ENCODE assay signal across 17 cellular contexts in the genomic region with DNA sequence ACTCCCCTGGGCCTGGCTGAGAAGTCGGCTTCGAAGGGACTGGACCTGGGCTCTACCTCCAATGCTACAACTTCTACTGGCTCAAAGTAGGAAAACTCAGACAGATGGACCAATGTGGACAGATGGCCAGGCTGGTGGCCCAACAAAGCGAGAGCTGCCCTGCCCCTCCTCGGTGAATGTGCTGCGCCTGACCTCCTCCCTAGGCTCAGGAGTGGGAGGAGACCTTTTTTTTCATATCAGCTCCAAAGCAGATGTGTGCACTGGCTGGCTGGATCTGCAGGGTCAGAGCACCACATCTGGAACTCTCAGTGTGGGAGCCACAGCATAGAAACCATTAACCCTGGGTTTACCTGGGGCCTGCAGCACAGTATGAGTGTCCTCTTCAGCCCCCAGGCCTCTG. TPM values are rescaled to one million over a fixed set of nuclear protein-coding genes. Genes with fewer than 3 reads are reported as not detected.
A peak's percentile ranks its signal among the peaks of the same experiment; 100 is the strongest.
DNase-seq lines count a peak whose midpoint lies in the region; ATAC-seq, FAIRE-seq and TF ChIP-seq lines count a peak whose summit lies in the region.
"Had no signal": no experiment of that assay in that cellular context is flagged by ENCODE, and none has a peak within 500 bp of the region (broad histone marks: within the 10 kb centered on the region; RNA-seq: fewer than 3 reads in every experiment).

No MANE protein-coding gene starts in this region.

- no peak for ATAC-seq in HG03565 (IDR thresholded peaks at IDR 0.05; ENCODE audit: unreplicated experiment)

- no peak overlapping the region for H3K4me3 Mint-ChIP-seq in dendritic cell treated with granulocyte-macrophage colony-stimulating factor and Interleukin-4, amounts not matched to agents 40 ng/mL and 50 ng/mL, for 4 days
- H3K4me3 Mint-ChIP-seq: activated naive CD8-positive, alpha-beta T cell treated with anti-CD3 and anti-CD28 coated beads, Interleukin-2, amount 10 ng/mL, durations not matched to agents 7 days and 5 days had no signal

- DNase-seq in Peyer's patch (peak in 1 of 3 donors; percentile 67), mesenchymal stem cell (no peak), stomach (no peak), NCI-H1417 (lab: John Stamatoyannopoulos, UW) (no peak), RCC 7860 (ENCODE audit: low spot score) (no peak), COLO829 (ENCODE audit: low spot score) (no peak)
- DNase-seq: activated naive CD8-positive, alpha-beta T cell treated with anti-CD3 and anti-CD28 coated beads, Interleukin-2, amount 10 ng/mL, durations not matched to agents 7 days and 5 days; BE2C; cortex of kidney; islet precursor cell; NCI-H2081 treated with DMSO at 0.1 percent for 48 hours; NK-92 treated with Interleukin-12 subunit alpha and Interleukin-12 subunit beta, amount 100 ng/mL, for 24 hours; SJCRH30 had no signal

- H3K4me1 ChIP-seq in Peyer's patch (peaks cover 3 to 95% (median 37%) of the 10 kb centered on the region in 4 donors), mesenchymal stem cell (ENCODE audit: control insufficient read depth, insufficient read depth, low read depth, low read length) (peaks cover 44% of the 10 kb centered on the region), stomach (peaks cover 76 to 97% (median 85%) of the 10 kb centered on the region in 4 donors)
- H3K4me1 ChIP-seq: BE2C, SJCRH30 had no signal

- H3K27me3 Mint-ChIP-seq in dendritic cell treated with granulocyte-macrophage colony-stimulating factor and Interleukin-4, amounts not matched to agents 40 ng/mL and 50 ng/mL, for 4 days = no peaks in the 10 kb centered on the region
- H3K27me3 Mint-ChIP-seq: activated naive CD8-positive, alpha-beta T cell treated with anti-CD3 and anti-CD28 coated beads, Interleukin-2, amount 10 ng/mL, durations not matched to agents 7 days and 5 days had no signal

- H3K14ac ChIP-seq in mesenchymal stem cell (ENCODE audit: low read length in 2 of 2) = no peak overlapping the region

- H3K23ac ChIP-seq in mesenchymal stem cell (ENCODE audit: low read length in 2 of 2) = no peak overlapping the region

- no peaks in the 10 kb centered on the region for H3K9me3 Mint-ChIP-seq in dendritic cell treated with granulocyte-macrophage colony-stimulating factor and Interleukin-4, amounts not matched to agents 40 ng/mL and 50 ng/mL, for 4 days
- H3K9me3 Mint-ChIP-seq: activated naive CD8-positive, alpha-beta T cell treated with anti-CD3 and anti-CD28 coated beads, Interleukin-2, amount 10 ng/mL, durations not matched to agents 7 days and 5 days had no signal

- H3K4me3 ChIP-seq in Peyer's patch (no peak overlapping the region), mesenchymal stem cell (ENCODE audit: insufficient read depth in 1 of 2, low read depth in 1 of 2, low read length in 2 of 2) (no peak overlapping the region), stomach (no peak overlapping the region)
- H3K4me3 ChIP-seq: SJCRH30 had no signal

- H3K27ac Mint-ChIP-seq in dendritic cell treated with granulocyte-macrophage colony-stimulating factor and Interleukin-4, amounts not matched to agents 40 ng/mL and 50 ng/mL, for 4 days = peak overlapping the region; percentile 60
- H3K27ac Mint-ChIP-seq: activated naive CD8-positive, alpha-beta T cell treated with anti-CD3 and anti-CD28 coated beads, Interleukin-2, amount 10 ng/mL, durations not matched to agents 7 days and 5 days had no signal

- H3K79me1 ChIP-seq in mesenchymal stem cell (replicated peaks; ENCODE audit: low read length, poor library complexity, severe bottlenecking) = peaks cover 61% of the 10 kb centered on the region

- H3K9me3 ChIP-seq in Peyer's patch (no peaks in the 10 kb centered on the region), mesenchymal stem cell (ENCODE audit: control insufficient read depth, low read length) (no peaks in the 10 kb centered on the region), stomach (no peaks in the 10 kb centered on the region)
- H3K9me3 ChIP-seq: BE2C, SJCRH30 had no signal

- WGBS in mesenchymal stem cell = 96% methylated on average over 5 of the region's 5 CpGs
- 60 to 79% (median 68%) methylated on average over 5 of the region's 5 CpGs for WGBS in stomach, 5 donors

- H2BK120ac ChIP-seq in mesenchymal stem cell (ENCODE audit: low read depth, low read length) = no peak overlapping the region

- no peak overlapping the region for H3K4me2 ChIP-seq in mesenchymal stem cell (ENCODE audit: low read length, poor library complexity, severe bottlenecking)

- intact Hi-C loops in dendritic cell treated with granulocyte-macrophage colony-stimulating factor and Interleukin-4, amounts not matched to agents 40 ng/mL and 50 ng/mL, for 4 days (cut with micrococcal nuclease) = no loop called here
- intact Hi-C loops in stomach (cut with DNase I; ENCODE audit: low total_unique reads) = no loop called here

- peaks cover 84% of the 10 kb centered on the region for H3K36me3 Mint-ChIP-seq in dendritic cell treated with granulocyte-macrophage colony-stimulating factor and Interleukin-4, amounts not matched to agents 40 ng/mL and 50 ng/mL, for 4 days (ENCODE audit: low read depth)
- H3K36me3 Mint-ChIP-seq: activated naive CD8-positive, alpha-beta T cell treated with anti-CD3 and anti-CD28 coated beads, Interleukin-2, amount 10 ng/mL, durations not matched to agents 7 days and 5 days had no signal

- H2BK5ac ChIP-seq in mesenchymal stem cell (ENCODE audit: low read depth, low read length, poor library complexity, severe bottlenecking) = no peak overlapping the region

- no peak overlapping the region for H3K4ac ChIP-seq in mesenchymal stem cell (ENCODE audit: low read depth in 1 of 2, low read length in 2 of 2)

- H2AFZ ChIP-seq in mesenchymal stem cell (ENCODE audit: low read depth, low read length) = no peak overlapping the region

- peak overlapping the region; percentile 4 for H2BK15ac ChIP-seq in mesenchymal stem cell (ENCODE audit: low read depth, poor library complexity, severe bottlenecking)

- TF ChIP-seq EP300 in stomach (IDR thresholded peaks at IDR 0.05) = no peak

- H3K27ac ChIP-seq in Peyer's patch (peak overlapping the region; percentile 43 to 98 (median 94)), mesenchymal stem cell (ENCODE audit: low read length, poor library complexity, severe bottlenecking) (no peak overlapping the region), stomach (peak overlapping the region; percentile 60 to 89 (median 80))
- H3K27ac ChIP-seq: SJCRH30 had no signal

- H3K9ac ChIP-seq in mesenchymal stem cell (ENCODE audit: low read length) = no peak overlapping the region

- no peak for FAIRE-seq in RCC 7860 (lab: Jason Lieb, UNC)
- FAIRE-seq: GM19239 had no signal

- peak in 1 of 2 donors; percentile 26 for TF ChIP-seq POLR2A in Peyer's patch (IDR thresholded peaks at IDR 0.05)
- no peak for TF ChIP-seq POLR2A in stomach (IDR thresholded peaks at IDR 0.05)

- H3K18ac ChIP-seq in mesenchymal stem cell (ENCODE audit: low read depth in 1 of 2, low read length in 2 of 2) = no peak overlapping the region

- TF ChIP-seq CTCF in Peyer's patch (IDR thresholded peaks at IDR 0.05) = no peak
- no peak for TF ChIP-seq CTCF in stomach (IDR thresholded peaks at IDR 0.05)

- no peak overlapping the region for H2AK5ac ChIP-seq in mesenchymal stem cell (ENCODE audit: low read length, severe bottlenecking)

- H3K4me1 Mint-ChIP-seq in dendritic cell treated with granulocyte-macrophage colony-stimulating factor and Interleukin-4, amounts not matched to agents 40 ng/mL and 50 ng/mL, for 4 days (ENCODE audit: low read depth) = peaks cover 96% of the 10 kb centered on the region

- H3K36me3 ChIP-seq in Peyer's patch (no peaks in the 10 kb centered on the region), mesenchymal stem cell (ENCODE audit: control insufficient read depth in 1 of 2, insufficient read depth in 2 of 2, low read depth in 1 of 2, low read length in 2 of 2) (peaks cover 22 to 45% of the 10 kb centered on the region in 2 experiments), stomach (peaks cover 0 to 13% (median 0%) of the 10 kb centered on the region in 4 donors)
- H3K36me3 ChIP-seq: BE2C, SJCRH30 had no signal

- no peak overlapping the region for H2BK12ac ChIP-seq in mesenchymal stem cell (ENCODE audit: low read length in 2 of 2)

- H3K27me3 ChIP-seq in Peyer's patch = no peaks in the 10 kb centered on the region
- no peaks in the 10 kb centered on the region for H3K27me3 ChIP-seq in mesenchymal stem cell (ENCODE audit: control insufficient read depth in 1 of 2, insufficient read depth in 1 of 2, low read length in 2 of 2)
- H3K27me3 ChIP-seq in stomach = no peaks in the 10 kb centered on the region
- H3K27me3 ChIP-seq: BE2C, SJCRH30 had no signal

- H4K8ac ChIP-seq in mesenchymal stem cell (ENCODE audit: low read length) = no peak overlapping the region

- H4K91ac ChIP-seq in mesenchymal stem cell (ENCODE audit: low read length) = no peak overlapping the region

RNA-seq across cellular contexts. Expression of gene ATP6V0D1, which starts 20.8 kb away (rescaled TPM):
- total RNA-seq in Peyer's patch (100 to 1,000 TPM; 131 to 223 (median 202) TPM), stomach (100 to 1,000 TPM in 1 of 5 donors, 10 to 100 TPM in 4; 23.5 to 102 (median 72.2) TPM)
- polyA plus RNA-seq in mesenchymal stem cell (2013, experiment 1 of 2) = 140 TPM
- polyA plus RNA-seq in mesenchymal stem cell (2013, experiment 2 of 2) = 136 TPM
- polyA plus RNA-seq in stomach = 100 to 1,000 TPM in 1 of 3 donors, 10 to 100 TPM in 2; 36.5 to 102 (median 57.7) TPM

RNA-seq across cellular contexts. Expression of gene AGRP, which starts 23.2 kb away (rescaled TPM):
- total RNA-seq in Peyer's patch (not detected), stomach (not detected)
- polyA plus RNA-seq in mesenchymal stem cell (2013, experiment 1 of 2) = not detected
- polyA plus RNA-seq in mesenchymal stem cell (2013, experiment 2 of 2) = not detected
- polyA plus RNA-seq in stomach = not detected
- total RNA-seq: activated naive CD8-positive, alpha-beta T cell treated with anti-CD3 and anti-CD28 coated beads, Interleukin-2, amount 10 ng/mL, durations not matched to agents 7 days and 5 days; SJCRH30 had no signal
- polyA plus RNA-seq: neural cell had no signal

RNA-seq across cellular contexts. Expression of gene HSD11B2, which starts 29.2 kb away (rescaled TPM):
- total RNA-seq in Peyer's patch (100 to 1,000 TPM; 116 to 688 (median 499) TPM), stomach (100 to 1,000 TPM in 1 of 5 donors, 10 to 100 TPM in 1, 1 to 10 TPM in 1, under 1 TPM in 1, not detected in 1; 0.89 to 837 (median 9.6) TPM)
- 0.08 TPM for polyA plus RNA-seq in mesenchymal stem cell (2013, experiment 1 of 2)
- polyA plus RNA-seq in mesenchymal stem cell (2013, experiment 2 of 2) = not detected
- polyA plus RNA-seq in stomach = 10 to 100 TPM in 1 of 3 donors, 1 to 10 TPM in 2; 1.5 to 16.7 (median 2.9) TPM
- total RNA-seq: activated naive CD8-positive, alpha-beta T cell treated with anti-CD3 and anti-CD28 coated beads, Interleukin-2, amount 10 ng/mL, durations not matched to agents 7 days and 5 days had no signal

RNA-seq across cellular contexts. Expression of gene ZDHHC1, which starts 43.9 kb away (rescaled TPM):
- total RNA-seq in Peyer's patch (10 to 100 TPM in 1 of 4 donors, 1 to 10 TPM in 3; 3.5 to 14.5 (median 6.3) TPM), stomach (10 to 100 TPM in 2 of 5 donors, 1 to 10 TPM in 2, not detected in 1; 6.1 to 33.6 (median 11.6) TPM)
- polyA plus RNA-seq in mesenchymal stem cell (2013, experiment 1 of 2) = 6.6 TPM
- 6.1 TPM for polyA plus RNA-seq in mesenchymal stem cell (2013, experiment 2 of 2)
- polyA plus RNA-seq in stomach = 1 to 10 TPM; 2.0 to 4.7 (median 4.4) TPM
- total RNA-seq: SJCRH30 had no signal
